Comparison of ENCODE assay signal across 8 cellular contexts in genomic region chr21:35048706-35049617, GRCh38. TPM values are rescaled to one million over a fixed set of nuclear protein-coding genes. Genes with fewer than 3 reads are reported as not detected.
DNase-seq lines count a peak whose midpoint lies in the region; ATAC-seq and TF ChIP-seq lines count a peak whose summit lies in the region.

TSS of gene RUNX1 (minus strand) at chr21:35049302.

- no peaks in the 10 kb centered on the region for H3K27me3 Mint-ChIP-seq in T-cell

- CTCF ChIA-PET in AG04450 (lab: Charles Lee), result interaction anchor here (1.3 kb wide), 1 partner anchor 159 kb away, joined by 3 read pairs; no protein-coding TSS in a partner anchor
- CTCF ChIA-PET in T-cell (lab: Charles Lee), result interaction anchor here (0.6 to 1.9 kb wide), 7 partner anchors 20 to 388 kb away, joined by 3 to 9 read pairs (median 4); no protein-coding TSS in a partner anchor

- POLR2A ChIA-PET in AG04450 (lab: Yijun Ruan, JAX) (no interaction called here), T-cell (lab: Charles Lee) (interaction anchor here (0.5 to 2.4 kb wide), 8 partner anchors 18 to 1687 kb away, joined by 3 to 9 read pairs (median 4); no protein-coding TSS in a partner anchor)

- no peaks in the 10 kb centered on the region for H3K36me3 ChIP-seq in adrenal gland (replicated peaks in 1 of 2)

- H3K27ac Mint-ChIP-seq in T-cell, result peak within 1 kb of the TSS; percentile 97 to 98

- TF ChIP-seq CTCF in AG04450 (IDR thresholded peaks at IDR 0.05; ENCODE audit: low read depth, low read length) (peak; percentile 28; the same call in 1 of the 2 replicates), adrenal gland (IDR thresholded peaks at IDR 0.05) (no peak)

- no peak for DNase-seq in AG04450 (ENCODE audit: low read depth, low spot score)
- peak; percentile 43 to 81 (median 68) for DNase-seq in T-cell
- peak in 5 of 7 donors; percentile 23 to 66 (median 47) for DNase-seq in adrenal gland
- DNase-seq in kidney glomerular epithelial cell (lab: John Stamatoyannopoulos, UW), result peak; percentile 92
- peak; percentile 64 for DNase-seq in stimulated activated CD8-positive, alpha-beta memory T cell treated with anti-CD3 and anti-CD28 coated beads, Interleukin-12 subunit alpha, Interleukin-12 subunit beta, amount 100 ng/mL, for 1 hour (ENCODE audit: low read depth)
- DNase-seq in HuH-7 (ENCODE audit: low spot score), result no peak

- H3K4me3 ChIP-seq in AG04450 (ENCODE audit: low read depth, low read length), result peak within 1 kb of the TSS; percentile 49
- peak within 1 kb of the TSS in 1 of 4 donors; percentile 23 for H3K4me3 ChIP-seq in adrenal gland

- peaks cover 0 to 5% of the 10 kb centered on the region in 2 donors for H3K4me1 ChIP-seq in adrenal gland (replicated peaks in 1 of 2)

- TF ChIP-seq POLR2A in adrenal gland (IDR thresholded peaks at IDR 0.05), result peak in 1 of 2 donors; percentile 5

- ATAC-seq in GM19324 (IDR thresholded peaks at IDR 0.05; ENCODE audit: low FRiP score, unreplicated experiment) (peak; percentile 79), HG03439 (IDR thresholded peaks at IDR 0.05; ENCODE audit: unreplicated experiment) (peak; percentile 52), T-cell (replicated peaks in 1 of 4) (peak; percentile 66 to 74 (median 68))

- H3K9me3 ChIP-seq in AG04450 (ENCODE audit: control insufficient read depth, insufficient read depth, low read length), result no peaks in the 10 kb centered on the region
- no peaks in the 10 kb centered on the region for H3K9me3 ChIP-seq in adrenal gland (replicated peaks in 1 of 3)

- H3K4me1 Mint-ChIP-seq in T-cell, result peaks cover 76 to 80% (median 77%) of the 10 kb centered on the region in 3 donors

- H3K9me3 Mint-ChIP-seq in T-cell, result no peaks in the 10 kb centered on the region

- H3K27me3 ChIP-seq in AG04450 (ENCODE audit: control insufficient read depth, insufficient read depth, low read length) (no peaks in the 10 kb centered on the region), adrenal gland (peaks cover 8% of the 10 kb centered on the region)

- H3K36me3 Mint-ChIP-seq in T-cell, result peaks cover 14% of the 10 kb centered on the region

- H3K27ac ChIP-seq in AG04450 (ENCODE audit: low read depth, low read length) (peak within 1 kb of the TSS; percentile 80), adrenal gland (peak within 1 kb of the TSS in 2 of 5 donors; percentile 8 to 67)

- peak within 1 kb of the TSS; percentile 88 to 99 (median 97) for H3K4me3 Mint-ChIP-seq in T-cell

- WGBS in adrenal gland, 4 donors, result 65 to 75% (median 72%) methylated on average over 14 of the region's 14 CpGs

- intact Hi-C loops in adrenal gland (cut with DNase I), result loop anchor here in 1 of 2 donors (10.0 kb wide), 1 partner anchor 304 kb away; no protein-coding TSS in a partner anchor

RNA-seq across cellular contexts. Expression of gene RUNX1, which starts in this region (rescaled TPM):
- polyA plus RNA-seq in AG04450 (2011; rRNA removed), result 20.9 and 23.5 TPM in 2 replicates
- 45.7 and 46.1 TPM in 2 replicates for polyA minus RNA-seq in AG04450 (2011; rRNA and poly(A)+ RNA removed)
- total RNA-seq in T-cell, result 100 to 1,000 TPM in 3 of 5 donors, 10 to 100 TPM in 2; 87.0 to 117 (median 104) TPM
- 10 to 100 TPM in 4 of 8 donors, 1 to 10 TPM in 4; 4.0 to 27.2 (median 11.8) TPM for total RNA-seq in adrenal gland
- 1 to 10 TPM; 2.2 to 5.2 (median 3.9) TPM for polyA plus RNA-seq in adrenal gland

Comparison
In these comparisons a context has a peak if more than half of its experiments do, and no peak if none do; other contexts are left out.
1. DNase-seq: peak in T-cell (34 of 34), adrenal gland (5 of 7), kidney glomerular epithelial cell (single experiment) and stimulated activated CD8-positive, alpha-beta memory T cell treated with anti-CD3 and anti-CD28 coated beads, Interleukin-12 subunit alpha, Interleukin-12 subunit beta, amount 100 ng/mL, for 1 hour (single experiment); none in AG04450 (single experiment) and HuH-7 (single experiment).
2. Peak in every context shown above with its lines, with median percentiles within 50 percentile points of each other: ATAC-seq.